In the genomic region with DNA sequence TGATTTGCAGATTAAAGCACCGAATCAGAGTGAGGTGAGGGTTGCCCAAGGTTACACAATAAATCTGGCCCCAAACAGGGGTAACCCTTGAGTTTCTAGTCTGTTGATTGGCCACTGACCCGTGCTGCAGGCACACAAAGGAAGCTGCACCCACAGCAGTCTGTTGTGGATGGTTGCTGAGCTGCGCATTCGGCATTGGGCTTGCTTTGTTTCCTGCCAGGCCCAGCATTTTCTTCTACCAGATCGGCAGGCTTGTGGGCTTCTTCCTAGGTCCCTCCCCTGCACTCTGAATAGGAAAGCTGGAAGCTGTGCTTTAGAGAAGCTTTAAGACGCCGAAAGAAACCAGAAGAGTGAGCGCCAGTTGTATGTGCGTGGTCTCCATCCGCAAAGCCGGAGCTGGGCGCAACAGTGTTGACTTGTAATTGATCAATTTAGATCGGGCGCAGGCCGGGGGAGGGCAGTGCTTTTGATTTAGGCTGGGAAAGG, we compare ENCODE assay signal across 8 cellular contexts. TPM values are rescaled to one million over a fixed set of nuclear protein-coding genes. Genes with fewer than 3 reads are reported as not detected.
DNase-seq lines count a peak whose midpoint lies in the region; ATAC-seq, FAIRE-seq and TF ChIP-seq lines count a peak whose summit lies in the region.

No MANE protein-coding gene starts in this region.

- no peak overlapping the region for H2AK5ac ChIP-seq in trophoblast cell (ENCODE audit: low read length)

- no peak for FAIRE-seq in GM12892 (lab: Jason Lieb, UNC)

- intact Hi-C loops in Right ventricle myocardium superior (cut with DNase I) = no loop called here

- H3K9me3 ChIP-seq in HUES6 (ENCODE audit: control insufficient read depth, insufficient read depth, low read depth, low read length) = no peaks in the 10 kb centered on the region
- no peaks in the 10 kb centered on the region for H3K9me3 ChIP-seq in SK-N-MC (ENCODE audit: low read depth, low read length)
- no peaks in the 10 kb centered on the region for H3K9me3 ChIP-seq in trophoblast cell (ENCODE audit: insufficient read depth, low read depth, low read length)

- H2BK120ac ChIP-seq in trophoblast cell (ENCODE audit: insufficient read depth, low read length, poor library complexity) = no peak overlapping the region

- no peak overlapping the region for H4K12ac ChIP-seq in trophoblast cell (ENCODE audit: low read depth, low read length)

- WGBS in trophoblast cell (ENCODE audit: extremely low coverage, insufficient coverage, insufficient read length) = no CpG with 5 or more reads among the region's 15 CpGs

- DNase-seq in SK-N-MC (ENCODE audit: low read depth, low spot score) = no peak
- DNase-seq in Right ventricle myocardium superior = peak; percentile 58
- DNase-seq in trophoblast cell = no peak
- DNase-seq in superior temporal gyrus (ENCODE audit: extremely low spot score) = no peak
- DNase-seq in GM12892 (ENCODE audit: insufficient read length) = no peak

- H3K27ac ChIP-seq in HUES6 (ENCODE audit: low read depth, low read length) (peak overlapping the region; percentile 37; the same call in 1 of the 2 replicates), SK-N-MC (peak overlapping the region; percentile 88), trophoblast cell (ENCODE audit: low read depth, low read length) (no peak overlapping the region)

- H2AFZ ChIP-seq in trophoblast cell (ENCODE audit: insufficient read depth, low read length, poor library complexity) = no peak overlapping the region

- H3K4ac ChIP-seq in trophoblast cell (ENCODE audit: low read depth, low read length) = no peak overlapping the region

- H3K4me1 ChIP-seq in HUES6 (ENCODE audit: control insufficient read depth, insufficient read depth, low read length) = peaks cover 55% of the 10 kb centered on the region
- H3K4me1 ChIP-seq in trophoblast cell (ENCODE audit: control insufficient read depth in 1 of 2, insufficient read depth in 2 of 2, low read length in 2 of 2) = peaks cover 11 to 24% of the 10 kb centered on the region in 2 experiments

- H3K27me3 ChIP-seq in HUES6 (ENCODE audit: control insufficient read depth, insufficient read depth, low read length) (no peaks in the 10 kb centered on the region), trophoblast cell (ENCODE audit: insufficient read depth, low read length) (no peaks in the 10 kb centered on the region)

- H3K4me2 ChIP-seq in trophoblast cell (ENCODE audit: low read length) = no peak overlapping the region

- H3K9ac ChIP-seq in HUES6 (ENCODE audit: low read length) (peak overlapping the region; percentile 40), SK-N-MC (ENCODE audit: insufficient read length) (peak overlapping the region; percentile 29), trophoblast cell (ENCODE audit: low read length) (no peak overlapping the region)

- H3K36me3 ChIP-seq in HUES6 (ENCODE audit: control insufficient read depth, insufficient read depth, low read length) (peaks cover 5% of the 10 kb centered on the region; the same call in 1 of the 2 replicates), SK-N-MC (ENCODE audit: insufficient read depth, low read length) (peaks cover 10% of the 10 kb centered on the region), trophoblast cell (ENCODE audit: control insufficient read depth in 1 of 2, insufficient read depth in 2 of 2, low read length in 2 of 2) (peaks cover 2 to 3% of the 10 kb centered on the region in 2 experiments)

- H3K23ac ChIP-seq in trophoblast cell (ENCODE audit: low read length) = no peak overlapping the region

- TF ChIP-seq POLR2A in GM12892 (IDR thresholded peaks at IDR 0.05; ENCODE audit: low read depth, low read length) = no peak

- peaks cover 2% of the 10 kb centered on the region for H3K79me1 ChIP-seq in trophoblast cell (ENCODE audit: low read length)

- H3K18ac ChIP-seq in trophoblast cell (ENCODE audit: low read length) = no peak overlapping the region

- no peak overlapping the region for H4K91ac ChIP-seq in trophoblast cell (ENCODE audit: low read depth, low read length)

- H2BK12ac ChIP-seq in trophoblast cell (ENCODE audit: low read length) = no peak overlapping the region

- H3K79me2 ChIP-seq in trophoblast cell (ENCODE audit: control insufficient read depth, insufficient read depth, low read length, poor library complexity) = no peaks in the 10 kb centered on the region

- H3K14ac ChIP-seq in trophoblast cell (ENCODE audit: low read length) = no peak overlapping the region

- H2BK5ac ChIP-seq in trophoblast cell (ENCODE audit: low read depth, low read length, poor library complexity) = no peak overlapping the region

- ATAC-seq in Right ventricle myocardium superior (ENCODE audit: poor library complexity) (peak; percentile 60), HG02610 (IDR thresholded peaks at IDR 0.05; ENCODE audit: unreplicated experiment) (no peak), HG03460 (IDR thresholded peaks at IDR 0.05; ENCODE audit: unreplicated experiment) (no peak)

- H3K4me3 ChIP-seq in HUES6 (ENCODE audit: low read depth, low read length) = peak overlapping the region; percentile 28
- peak overlapping the region; percentile 69 for H3K4me3 ChIP-seq in SK-N-MC
- H3K4me3 ChIP-seq in trophoblast cell (ENCODE audit: low read depth, low read length) = no peak overlapping the region

- H4K8ac ChIP-seq in trophoblast cell (ENCODE audit: low read depth, low read length) = peak overlapping the region; percentile 46

RNA-seq across cellular contexts. Expression of a gene that starts 12.1 kb away (rescaled TPM):
- 1.3 TPM for total RNA-seq in Right ventricle myocardium superior
- polyA plus RNA-seq in trophoblast cell (2013) = 34.5 and 36.5 TPM in 2 replicates
- polyA plus RNA-seq in GM12892 (2012; ENCODE audit: missing spikeins) = 0.17 TPM
